ENCODE assay signal across 11 cellular contexts in genomic region chrX:46653482-46653881, GRCh38.
DNase-seq lines count a peak whose midpoint lies in the region; ATAC-seq, FAIRE-seq and TF ChIP-seq lines count a peak whose summit lies in the region.
"Had no signal": no experiment of that assay in that cellular context is flagged by ENCODE, and none has a peak within 500 bp of the region (broad histone marks: within the 10 kb centered on the region; RNA-seq: fewer than 3 reads in every experiment).

No MANE protein-coding gene starts in this region.

- H2BK120ac ChIP-seq in H1 (replicated peaks; ENCODE audit: low read depth, low read length): no peak overlapping the region

- H3K56ac ChIP-seq in H1 (replicated peaks; ENCODE audit: insufficient read length, low read depth, low read length): no peak overlapping the region

- TF ChIP-seq EP300 in H1 (IDR thresholded peaks at IDR 0.05; ENCODE audit: borderline replicate concordance in 1 of 2, low read depth in 2 of 2, low read length in 2 of 2): no peak

- CTCF ChIA-PET in H1 (lab: Charles Lee; ENCODE audit: partially characterized antibody): interaction anchor here (0.6 to 2.4 kb wide), 14 partner anchors 8 to 709 kb away, joined by 3 to 7 read pairs (median 4); no protein-coding TSS in a partner anchor

- no peaks in the 10 kb centered on the region for H3K23me2 ChIP-seq in H1 (ENCODE audit: low read depth, low read length)

- H3K27me3 ChIP-seq in H1 (replicated peaks in 1 of 4; ENCODE audit: control insufficient read depth in 3 of 4, extremely low read depth in 1 of 4, insufficient read depth in 3 of 4, low read length in 3 of 4) (no peaks in the 10 kb centered on the region), right atrium auricular region (no peaks in the 10 kb centered on the region)

- H4K5ac ChIP-seq in H1 (ENCODE audit: insufficient read length, low read depth, low read length): no peak overlapping the region

- H2BK5ac ChIP-seq in H1 (ENCODE audit: low read depth, low read length): no peak overlapping the region

- no peak overlapping the region for H4K8ac ChIP-seq in H1 (ENCODE audit: extremely low read depth, insufficient read depth, low read length)

- no peak overlapping the region for H4K91ac ChIP-seq in H1 (replicated peaks; ENCODE audit: insufficient read length, low read length)

- FAIRE-seq in H1 (lab: Jason Lieb, UNC): peak; percentile 32
- FAIRE-seq: TTC549 had no signal

- H3K23ac ChIP-seq in H1 (ENCODE audit: insufficient read length): no peak overlapping the region

- H3K9me3 ChIP-seq in H1 (ENCODE audit: insufficient read depth in 2 of 2, low read depth in 1 of 2, low read length in 1 of 2) (peaks cover 4 to 8% of the 10 kb centered on the region in 2 experiments; a peak in 1 of 4 replicates), right atrium auricular region (no peaks in the 10 kb centered on the region)

- no peak overlapping the region for H3K14ac ChIP-seq in H1 (ENCODE audit: insufficient read length)

- H2BK20ac ChIP-seq in H1 (ENCODE audit: low read length): no peak overlapping the region

- H3K9ac ChIP-seq in H1 (replicated peaks in 1 of 4; ENCODE audit: extremely low read depth in 1 of 4, low read depth in 3 of 4, low read length in 3 of 4): no peak overlapping the region

- H2AFZ ChIP-seq in H1 (ENCODE audit: low read length): no peak overlapping the region

- no peak overlapping the region for H3K4me3 ChIP-seq in H1 (ENCODE audit: extremely low read depth in 1 of 4, insufficient read depth in 2 of 4, low read depth in 3 of 4, low read length in 4 of 4)
- H3K4me3 ChIP-seq in right atrium auricular region: no peak overlapping the region

- no peaks in the 10 kb centered on the region for H4K20me1 ChIP-seq in H1 (replicated peaks in 1 of 2; ENCODE audit: control insufficient read depth in 1 of 2, insufficient read depth in 2 of 2, low read length in 2 of 2)

- no peak overlapping the region for H2BK12ac ChIP-seq in H1 (ENCODE audit: low read depth, low read length)

- H3K27ac ChIP-seq in H1 (ENCODE audit: low read depth, low read length) (no peak overlapping the region), right atrium auricular region (no peak overlapping the region)

- peak; percentile 7 for DNase-seq in stimulated activated CD4-positive, alpha-beta T cell treated with anti-CD3 and anti-CD28 coated beads, Interleukin-4, amount 100 ng/mL, for 1 hour
- no peak for DNase-seq in stimulated activated CD4-positive, alpha-beta T cell treated with anti-CD3 and anti-CD28 coated beads, Interleukin-4, amount 100 ng/mL, for 4 hours
- DNase-seq in NAMALWA (ENCODE audit: low spot score) (peak; percentile 8), H1 (ENCODE audit: low read depth in 1 of 2, low spot score in 2 of 2) (peak in 1 of 2 experiments; percentile 53), CD1c-positive myeloid dendritic cell (ENCODE audit: extremely low spot score) (no peak), right atrium auricular region (ENCODE audit: low spot score) (no peak), NOMO-1 treated with dmso at 0.1 percent for 144 hours (lab: John Stamatoyannopoulos, UW; ENCODE audit: unreplicated experiment) (no peak)
- DNase-seq: GOT3; stimulated activated CD8-positive, alpha-beta memory T cell treated with anti-CD3 and anti-CD28 coated beads, Interleukin-4, amount 100 ng/mL, for 48 hours had no signal

- H3K18ac ChIP-seq in H1 (ENCODE audit: extremely low read depth, low read length): no peak overlapping the region

- no peaks in the 10 kb centered on the region for H3K79me1 ChIP-seq in H1 (ENCODE audit: low read depth, low read length)

- TF ChIP-seq RAD21 in H1 (IDR thresholded peaks at IDR 0.05 in 1 of 2, conservative IDR thresholded peaks at IDR 0.05 in 1 of 2; ENCODE audit: low read depth in 2 of 2, low read length in 2 of 2): peak; percentile 54 to 65

- H3K4me1 ChIP-seq in H1 (replicated peaks in 1 of 4; ENCODE audit: control insufficient read depth in 3 of 4, insufficient read depth in 4 of 4, low read length in 3 of 4) (peaks cover 0 to 13% (median 9%) of the 10 kb centered on the region in 4 experiments; a peak in 4 of 7 replicates), right atrium auricular region (no peaks in the 10 kb centered on the region)

- H2BK15ac ChIP-seq in H1 (ENCODE audit: low read length): no peak overlapping the region

- no peak for ATAC-seq in GM18861 (IDR thresholded peaks at IDR 0.05; ENCODE audit: unreplicated experiment)

- H3K79me2 ChIP-seq in H1 (ENCODE audit: control insufficient read depth in 1 of 2, insufficient read depth in 2 of 2, low read length in 2 of 2): no peaks in the 10 kb centered on the region

- no peak overlapping the region for H2AK5ac ChIP-seq in H1 (ENCODE audit: low read depth, low read length)

- H3K36me3 ChIP-seq in H1 (ENCODE audit: control insufficient read depth in 2 of 4, insufficient read depth in 4 of 4, low read length in 3 of 4) (no peaks in the 10 kb centered on the region; a peak in 1 of 8 replicates), right atrium auricular region (no peaks in the 10 kb centered on the region)

- WGBS in H1 (ENCODE audit: extremely low coverage in 1 of 2, insufficient coverage in 1 of 2, insufficient read length in 1 of 2, insufficient replicate concordance in 2 of 2, low coverage in 1 of 2, low lambda C conversion rate in 2 of 2, missing lambda C conversion rate in 1 of 2), 2 experiments: 65% methylated on average over 6 of the region's 6 CpGs; no CpG with 5 or more reads in 1 of the 2 experiments

- peak; percentile 43 to 66 (median 63); a peak in 3 of 4 replicates for TF ChIP-seq CTCF in H1 (IDR thresholded peaks at IDR 0.05; ENCODE audit: control extremely low read depth in 1 of 3, insufficient read depth in 1 of 3, low read depth in 1 of 3, low read length in 3 of 3)
- TF ChIP-seq CTCF in right atrium auricular region (IDR thresholded peaks at IDR 0.05): peak in 1 of 2 donors; percentile 15

- no peak overlapping the region for H3K4ac ChIP-seq in H1 (replicated peaks; ENCODE audit: insufficient read length, low read depth, low read length)

- POLR2A ChIA-PET in H1 (lab: Charles Lee; ENCODE audit: partially characterized antibody): no interaction called here

- no peak for TF ChIP-seq POLR2A in H1 (IDR thresholded peaks at IDR 0.05; ENCODE audit: control extremely low read depth in 1 of 2, low read depth in 2 of 2, low read length in 2 of 2)

- no peak overlapping the region for H3K4me2 ChIP-seq in H1 (ENCODE audit: insufficient read depth in 1 of 2, low read depth in 2 of 2, low read length in 2 of 2)

TF ChIP-seq in H1, 55 proteins besides CTCF, POLR2A, EP300 and RAD21:
- no peak for TF ChIP-seq RBBP5 (IDR thresholded peaks at IDR 0.05; ENCODE audit: borderline replicate concordance, low read depth, low read length)
- TF ChIP-seq MAX (IDR thresholded peaks at IDR 0.05): peak; percentile 37; the same call in 1 of the 2 replicates
TF ChIP-seq in H1: peak in this region for 1.

Comparison
In these comparisons a context has a peak if more than half of its experiments do, and no peak if none do; other contexts are left out.
1. DNase-seq: peak in stimulated activated CD4-positive, alpha-beta T cell treated with anti-CD3 and anti-CD28 coated beads, Interleukin-4, amount 100 ng/mL, for 1 hour (single experiment) and NAMALWA (single experiment); none in stimulated activated CD4-positive, alpha-beta T cell treated with anti-CD3 and anti-CD28 coated beads, Interleukin-4, amount 100 ng/mL, for 4 hours (0 of 2), CD1c-positive myeloid dendritic cell (single experiment), right atrium auricular region (single experiment) and NOMO-1 treated with dmso at 0.1 percent for 144 hours (single experiment).